Comparison of ENCODE assay signal across 8 cellular contexts in genomic region chr9:34546834-34547827, GRCh38. TPM values are rescaled to one million over a fixed set of nuclear protein-coding genes. Genes with fewer than 3 reads are reported as not detected.
A peak's percentile ranks its signal among the peaks of the same experiment; 100 is the strongest.
DNase-seq lines count a peak whose midpoint lies in the region; ATAC-seq lines count a peak whose summit lies in the region.

No MANE protein-coding gene starts in this region.

- H3K27me3 Mint-ChIP-seq in CD4-positive, alpha-beta memory T cell: peaks cover 15% of the 10 kb centered on the region in 2 donors

- H3K4me1 Mint-ChIP-seq in CD4-positive, alpha-beta memory T cell: no peaks in the 10 kb centered on the region

- H3K27ac Mint-ChIP-seq in CD4-positive, alpha-beta memory T cell: no peak overlapping the region

- no peaks in the 10 kb centered on the region for H3K4me1 ChIP-seq in CD4-positive, alpha-beta memory T cell (ENCODE audit: insufficient read depth, low read length)
- H3K4me1 ChIP-seq in right cardiac atrium (ENCODE audit: control insufficient read depth, insufficient read depth, low read length): no peaks in the 10 kb centered on the region

- H3K36me3 ChIP-seq in CD4-positive, alpha-beta memory T cell (ENCODE audit: insufficient read depth, low read length): no peaks in the 10 kb centered on the region

- WGBS in right cardiac atrium: 56% methylated on average over 16 of the region's 16 CpGs

- no peaks in the 10 kb centered on the region for H3K27me3 ChIP-seq in CD4-positive, alpha-beta memory T cell (ENCODE audit: insufficient read depth, low read length)
- H3K27me3 ChIP-seq in right cardiac atrium (ENCODE audit: control insufficient read depth, insufficient read depth): no peaks in the 10 kb centered on the region

- ATAC-seq in right cardiac atrium (peak; percentile 59 to 73), sciatic nerve (peak; percentile 76), GM18502 (IDR thresholded peaks at IDR 0.05; ENCODE audit: poor library complexity, unreplicated experiment) (no peak)

- H3K36me3 Mint-ChIP-seq in CD4-positive, alpha-beta memory T cell: no peaks in the 10 kb centered on the region

- H3K9me3 ChIP-seq in CD4-positive, alpha-beta memory T cell (ENCODE audit: control insufficient read depth in 1 of 2, low read length in 2 of 2): no peaks in the 10 kb centered on the region
- H3K9me3 ChIP-seq in right cardiac atrium (ENCODE audit: control insufficient read depth, low read length): no peaks in the 10 kb centered on the region

- POLR2A ChIA-PET in CD4-positive, alpha-beta memory T cell (lab: Charles Lee; ENCODE audit: partially characterized antibody): no interaction called here

- CTCF ChIA-PET in CD4-positive, alpha-beta memory T cell (lab: Charles Lee; ENCODE audit: partially characterized antibody): interaction anchor here (0.9 to 1.6 kb wide), 6 partner anchors 8 to 155 kb away, joined by 3 to 7 read pairs (median 4); no protein-coding TSS in a partner anchor

- H3K4me3 Mint-ChIP-seq in CD4-positive, alpha-beta memory T cell: no peak overlapping the region

- intact Hi-C loops in CD4-positive, alpha-beta memory T cell (cut with micrococcal nuclease): loop anchor here (5.0 kb wide), 1 partner anchor 45 kb away; no protein-coding TSS in a partner anchor
- intact Hi-C loops in right cardiac atrium (cut with DNase I): loop anchor here in 2 of 4 donors (2.0 to 10.0 kb wide), 5 partner anchors 44 to 215 kb away; no protein-coding TSS in a partner anchor
- intact Hi-C loops in sciatic nerve (cut with DNase I): loop anchor here (5.0 to 10.0 kb wide), 3 partner anchors 45 to 145 kb away; no protein-coding TSS in a partner anchor

- H3K27ac ChIP-seq in CD4-positive, alpha-beta memory T cell (ENCODE audit: low read depth, low read length): no peak overlapping the region
- no peak overlapping the region for H3K27ac ChIP-seq in right cardiac atrium (ENCODE audit: low read length)

- no peaks in the 10 kb centered on the region for H3K9me3 Mint-ChIP-seq in CD4-positive, alpha-beta memory T cell

- peak in 4 of 5 donors; percentile 12 to 19 (median 17) for DNase-seq in CD4-positive, alpha-beta memory T cell
- DNase-seq in HT-29 (ENCODE audit: low spot score): peak; percentile 79
- peak; percentile 61 for DNase-seq in RPMI8226
- DNase-seq in amygdala (lab: John Stamatoyannopoulos, UW): peak in 51 of 56 donors; percentile 15 to 86 (median 49)
- peak; percentile 75 to 88 (median 82) for DNase-seq in right cardiac atrium
- peak; percentile 85 for DNase-seq in sciatic nerve (ENCODE audit: low spot score)
- no peak for DNase-seq in NCI-H187 (lab: John Stamatoyannopoulos, UW)

- no peak overlapping the region for H3K4me3 ChIP-seq in CD4-positive, alpha-beta memory T cell (ENCODE audit: low read length in 2 of 2)
- no peak overlapping the region for H3K4me3 ChIP-seq in right cardiac atrium (ENCODE audit: low read length)

RNA-seq across cellular contexts. Expression of gene ENHO, which starts 24.3 kb away (rescaled TPM):
- not detected for total RNA-seq in CD4-positive, alpha-beta memory T cell
- polyA plus RNA-seq in CD4-positive, alpha-beta memory T cell: under 1 TPM in 1 of 2 donors, not detected in 1; 0.47 TPM
- total RNA-seq in HT-29 (2014; rRNA removed; shearing (Covaris generic)): 0.94 and 1.4 TPM in 2 replicates
- total RNA-seq in right cardiac atrium: 1 to 10 TPM in 3 of 4 donors, under 1 TPM in 1; 0.67 to 2.3 (median 1.6) TPM
- 3.2 TPM for polyA plus RNA-seq in right cardiac atrium
- 23.5 TPM for total RNA-seq in sciatic nerve

RNA-seq across cellular contexts. Expression of gene CNTFR, which starts 42.4 kb away (rescaled TPM):
- not detected for total RNA-seq in CD4-positive, alpha-beta memory T cell
- not detected for polyA plus RNA-seq in CD4-positive, alpha-beta memory T cell
- not detected in 2 replicates for total RNA-seq in HT-29 (2014; rRNA removed; shearing (Covaris generic))
- total RNA-seq in right cardiac atrium (10 to 100 TPM; 14.9 to 66.4 (median 46.0) TPM), sciatic nerve (23.2 TPM)
- 55.0 TPM for polyA plus RNA-seq in right cardiac atrium

Comparison
In these comparisons a context has a peak if more than half of its experiments do, and no peak if none do; other contexts are left out.
1. DNase-seq: peak in CD4-positive, alpha-beta memory T cell (4 of 5), HT-29 (single experiment), RPMI8226 (single experiment), amygdala (51 of 56), right cardiac atrium (3 of 3) and sciatic nerve (single experiment); none in NCI-H187 (0 of 2).
2. RNA of gene CNTFR, which starts 42.4 kb away (total RNA-seq): 14.9 to 66.4 TPM in right cardiac atrium and 23.2 TPM in sciatic nerve (single experiment); not detected in CD4-positive, alpha-beta memory T cell and not detected in HT-29; every median in the first group is over 10 times any median in the second.